ENCODE assay signal across 11 cellular contexts in the genomic region with DNA sequence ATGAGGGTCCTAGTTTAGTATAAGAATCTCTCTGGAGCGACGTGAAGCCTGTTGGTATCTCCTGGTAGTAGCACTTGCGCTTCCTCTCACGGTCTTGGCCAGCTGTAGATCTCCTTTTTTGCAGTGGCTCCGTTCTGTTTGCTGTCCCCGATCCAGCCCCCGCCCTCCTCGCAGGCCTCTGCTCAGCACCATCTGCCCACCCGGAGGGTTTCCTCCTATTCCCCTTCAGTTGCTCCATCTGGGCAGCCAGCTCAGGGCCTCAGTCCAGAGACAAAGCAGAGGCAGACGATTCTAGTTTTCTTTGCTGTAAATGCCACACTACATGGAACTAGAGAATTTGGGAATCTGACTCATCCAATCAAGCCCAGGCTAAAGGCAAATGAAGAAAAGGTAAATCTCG.
A peak's percentile ranks its signal among the peaks of the same experiment; 100 is the strongest.
DNase-seq lines count a peak whose midpoint lies in the region; ATAC-seq and TF ChIP-seq lines count a peak whose summit lies in the region.
"Had no signal": no experiment of that assay in that cellular context is flagged by ENCODE, and none has a peak within 500 bp of the region (broad histone marks: within the 10 kb centered on the region; RNA-seq: fewer than 3 reads in every experiment).

No MANE protein-coding gene starts in this region.

- ATAC-seq in WTC11 (peak; percentile 75), HG02610 (IDR thresholded peaks at IDR 0.05; ENCODE audit: unreplicated experiment) (no peak)

- DNase-seq in HFFc6: peak; percentile 28
- DNase-seq in WTC11 (ENCODE audit: low spot score): peak; percentile 52
- no peak for DNase-seq in hepatocyte (ENCODE audit: low spot score)
- no peak for DNase-seq in brain microvascular endothelial cell
- DNase-seq in SHP77 (lab: John Stamatoyannopoulos, UW): no peak
- DNase-seq: activated naive CD4-positive, alpha-beta T cell treated with anti-CD3 and anti-CD28 coated beads for 36 hours; lower lobe of right lung; stimulated activated CD4-positive, alpha-beta T cell treated with anti-CD3 and anti-CD28 coated beads, Interleukin-15, amount 100 ng/mL, for 24 hours had no signal

- H3K27me3 Mint-ChIP-seq in HFFc6 (ENCODE audit: insufficient read depth) (no peaks in the 10 kb centered on the region), WTC11 (ENCODE audit: low read depth) (peaks cover 4% of the 10 kb centered on the region; the same call in 1 of the 2 replicates)

- CTCF ChIA-PET in WTC11 (lab: Charles Lee): interaction anchor here (0.9 to 1.0 kb wide), 2 partner anchors 27 to 56 kb away, joined by 3 to 4 read pairs; no protein-coding TSS in a partner anchor

- no peaks in the 10 kb centered on the region for H3K27me3 ChIP-seq in hepatocyte
- no peaks in the 10 kb centered on the region for H3K27me3 ChIP-seq in stomach smooth muscle (ENCODE audit: control insufficient read depth in 1 of 2, insufficient read depth in 2 of 2, low read length in 2 of 2)
- H3K27me3 ChIP-seq in brain microvascular endothelial cell (replicated peaks): no peaks in the 10 kb centered on the region

- peak overlapping the region; percentile 61 for H3K4me2 ChIP-seq in hepatocyte
- H3K4me2 ChIP-seq: KMS-11 had no signal

- H3K9me3 Mint-ChIP-seq in HFFc6 (no peaks in the 10 kb centered on the region), WTC11 (peaks cover 3% of the 10 kb centered on the region; the same call in 1 of the 2 replicates)
- H3K9me3 Mint-ChIP-seq: activated naive CD4-positive, alpha-beta T cell treated with anti-CD3 and anti-CD28 coated beads for 36 hours had no signal

- H2AFZ ChIP-seq in hepatocyte: no peak overlapping the region

- in situ Hi-C loops in brain microvascular endothelial cell (cut with HindIII; ENCODE audit: low pct_ligation_motif_present, low sequenced_read_pairs): no loop called here

- WGBS in hepatocyte (ENCODE audit: low lambda C conversion rate, missing lambda C conversion rate): 44% methylated on average over 11 of the region's 11 CpGs

- H4K20me1 ChIP-seq in hepatocyte (ENCODE audit: insufficient read depth, poor library complexity, severe bottlenecking): no peaks in the 10 kb centered on the region

- H3K27ac ChIP-seq in hepatocyte (peak overlapping the region; percentile 34), stomach smooth muscle (ENCODE audit: low read length) (peak overlapping the region; percentile 38), brain microvascular endothelial cell (no peak overlapping the region)
- H3K27ac ChIP-seq: KMS-11, lower lobe of right lung had no signal

- H3K79me2 ChIP-seq in hepatocyte: no peaks in the 10 kb centered on the region

- H3K4me3 ChIP-seq in hepatocyte (no peak overlapping the region), stomach smooth muscle (ENCODE audit: low read length in 2 of 2) (peak overlapping the region; percentile 42 to 68), brain microvascular endothelial cell (ENCODE audit: low read depth, low read length) (no peak overlapping the region)
- H3K4me3 ChIP-seq: lower lobe of right lung had no signal

- POLR2A ChIA-PET in WTC11 (lab: Charles Lee): no interaction called here

- peak overlapping the region; percentile 21 to 36 for H3K9ac ChIP-seq in stomach smooth muscle (ENCODE audit: low read length in 2 of 2)
- H3K9ac ChIP-seq: KMS-11 had no signal

- H3K4me1 ChIP-seq in hepatocyte (ENCODE audit: insufficient read depth) (no peaks in the 10 kb centered on the region), stomach smooth muscle (ENCODE audit: control insufficient read depth, insufficient read depth, low read length) (peaks cover 8% of the 10 kb centered on the region)
- H3K4me1 ChIP-seq: lower lobe of right lung had no signal

- TF ChIP-seq CTCF in HFFc6 (IDR thresholded peaks at IDR 0.05) (no peak), WTC11 (IDR thresholded peaks at IDR 0.05) (no peak), hepatocyte (IDR thresholded peaks at IDR 0.05; ENCODE audit: poor library complexity) (no peak), brain microvascular endothelial cell (IDR thresholded peaks at IDR 0.05; ENCODE audit: low read depth, low read length, missing control alignments) (no peak)

- H3K36me3 Mint-ChIP-seq in HFFc6 (ENCODE audit: low read depth): peaks cover 21% of the 10 kb centered on the region
- peaks cover 5% of the 10 kb centered on the region; the same call in 1 of the 2 replicates for H3K36me3 Mint-ChIP-seq in WTC11

- H3K9me2 ChIP-seq in hepatocyte (replicated peaks; ENCODE audit: insufficient read depth): no peaks in the 10 kb centered on the region

- H3K27ac Mint-ChIP-seq in HFFc6 (peak overlapping the region; percentile 93), WTC11 (peak overlapping the region; percentile 96)
- H3K27ac Mint-ChIP-seq: activated naive CD4-positive, alpha-beta T cell treated with anti-CD3 and anti-CD28 coated beads for 36 hours had no signal

- H3K4me1 Mint-ChIP-seq in HFFc6 (ENCODE audit: low read depth) (peaks cover 73% of the 10 kb centered on the region), WTC11 (peaks cover 63% of the 10 kb centered on the region)

- H3K36me3 ChIP-seq in hepatocyte (replicated peaks; ENCODE audit: insufficient read depth, low read depth) (no peaks in the 10 kb centered on the region), stomach smooth muscle (ENCODE audit: control insufficient read depth in 2 of 2, insufficient read depth in 2 of 2, low read length in 2 of 2) (no peaks in the 10 kb centered on the region), brain microvascular endothelial cell (replicated peaks) (no peaks in the 10 kb centered on the region)
- H3K36me3 ChIP-seq: lower lobe of right lung had no signal

- H3K9me3 ChIP-seq in hepatocyte (ENCODE audit: low read depth) (no peaks in the 10 kb centered on the region), stomach smooth muscle (ENCODE audit: control insufficient read depth in 2 of 2, low read length in 2 of 2) (no peaks in the 10 kb centered on the region)
- H3K9me3 ChIP-seq: lower lobe of right lung had no signal

- H3K4me3 Mint-ChIP-seq in HFFc6 (peak overlapping the region; percentile 87), WTC11 (peak overlapping the region; percentile 50)
- H3K4me3 Mint-ChIP-seq: activated naive CD4-positive, alpha-beta T cell treated with anti-CD3 and anti-CD28 coated beads for 36 hours had no signal

TF ChIP-seq in WTC11, 78 proteins besides CTCF, POLR2A, EP300 and RAD21 (continues in another document):
- TF ChIP-seq ATF1 (CRISPR knock-in tag; IDR thresholded peaks at IDR 0.05) (no peak), NFATC4 (CRISPR knock-in tag; IDR thresholded peaks at IDR 0.05) (no peak), ZNF121 (CRISPR knock-in tag; IDR thresholded peaks at IDR 0.05) (no peak), IRF2 (CRISPR knock-in tag; IDR thresholded peaks at IDR 0.05; ENCODE audit: borderline replicate concordance, low read depth) (no peak), NFYB (CRISPR knock-in tag; conservative IDR thresholded peaks at IDR 0.05; ENCODE audit: low read depth) (no peak), MXD4 (CRISPR knock-in tag; IDR thresholded peaks at IDR 0.05; ENCODE audit: borderline replicate concordance) (no peak)
- TF ChIP-seq, protein P1, sequence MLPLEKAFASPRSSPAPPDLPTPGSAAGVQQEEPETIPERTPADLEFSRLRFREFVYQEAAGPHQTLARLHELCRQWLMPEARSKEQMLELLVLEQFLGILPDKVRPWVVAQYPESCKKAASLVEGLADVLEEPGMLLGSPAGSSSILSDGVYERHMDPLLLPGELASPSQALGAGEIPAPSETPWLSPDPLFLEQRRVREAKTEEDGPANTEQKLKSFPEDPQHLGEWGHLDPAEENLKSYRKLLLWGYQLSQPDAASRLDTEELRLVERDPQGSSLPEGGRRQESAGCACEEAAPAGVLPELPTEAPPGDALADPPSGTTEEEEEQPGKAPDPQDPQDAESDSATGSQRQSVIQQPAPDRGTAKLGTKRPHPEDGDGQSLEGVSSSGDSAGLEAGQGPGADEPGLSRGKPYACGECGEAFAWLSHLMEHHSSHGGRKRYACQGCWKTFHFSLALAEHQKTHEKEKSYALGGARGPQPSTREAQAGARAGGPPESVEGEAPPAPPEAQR (CRISPR knock-in tag; IDR thresholded peaks at IDR 0.05): no peak
- TF ChIP-seq, protein P2, sequence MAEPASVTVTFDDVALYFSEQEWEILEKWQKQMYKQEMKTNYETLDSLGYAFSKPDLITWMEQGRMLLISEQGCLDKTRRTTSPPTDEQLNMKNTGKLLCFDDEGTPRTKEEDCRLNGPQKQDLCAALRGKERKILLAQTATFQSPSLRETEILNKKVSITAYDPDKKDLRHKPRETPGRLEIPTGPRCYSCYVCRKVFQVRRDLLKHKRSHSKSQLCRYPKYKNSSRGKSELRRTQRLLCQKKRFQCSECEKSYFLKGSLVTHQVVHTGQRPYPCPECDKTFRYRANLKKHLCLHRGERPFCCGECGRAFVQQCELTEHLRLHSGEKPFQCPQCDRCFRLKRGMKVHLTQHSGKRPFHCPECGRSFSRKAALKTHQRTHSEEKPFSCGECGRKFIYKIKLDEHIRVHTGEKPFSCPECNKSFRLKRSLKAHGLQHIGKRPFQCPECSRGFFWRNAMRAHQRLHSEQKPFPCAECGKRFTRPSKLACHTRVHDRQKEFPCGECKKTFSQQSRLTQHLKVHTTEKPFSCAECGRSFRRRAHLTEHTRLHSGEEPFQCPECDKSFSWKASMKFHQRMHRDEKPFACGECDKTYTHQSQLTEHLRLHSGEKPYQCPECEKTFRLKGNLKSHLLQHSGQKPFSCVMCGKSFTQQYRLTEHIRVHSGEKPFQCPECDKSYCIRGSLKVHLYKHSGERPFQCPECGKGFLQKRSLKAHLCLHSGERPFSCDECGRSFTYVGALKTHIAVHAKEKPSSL (CRISPR knock-in tag; conservative IDR thresholded peaks at IDR 0.05): no peak
- TF ChIP-seq, protein P3, sequence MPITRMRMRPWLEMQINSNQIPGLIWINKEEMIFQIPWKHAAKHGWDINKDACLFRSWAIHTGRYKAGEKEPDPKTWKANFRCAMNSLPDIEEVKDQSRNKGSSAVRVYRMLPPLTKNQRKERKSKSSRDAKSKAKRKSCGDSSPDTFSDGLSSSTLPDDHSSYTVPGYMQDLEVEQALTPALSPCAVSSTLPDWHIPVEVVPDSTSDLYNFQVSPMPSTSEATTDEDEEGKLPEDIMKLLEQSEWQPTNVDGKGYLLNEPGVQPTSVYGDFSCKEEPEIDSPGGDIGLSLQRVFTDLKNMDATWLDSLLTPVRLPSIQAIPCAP (CRISPR knock-in tag; IDR thresholded peaks at IDR 0.05): no peak
- TF ChIP-seq, protein P4, sequence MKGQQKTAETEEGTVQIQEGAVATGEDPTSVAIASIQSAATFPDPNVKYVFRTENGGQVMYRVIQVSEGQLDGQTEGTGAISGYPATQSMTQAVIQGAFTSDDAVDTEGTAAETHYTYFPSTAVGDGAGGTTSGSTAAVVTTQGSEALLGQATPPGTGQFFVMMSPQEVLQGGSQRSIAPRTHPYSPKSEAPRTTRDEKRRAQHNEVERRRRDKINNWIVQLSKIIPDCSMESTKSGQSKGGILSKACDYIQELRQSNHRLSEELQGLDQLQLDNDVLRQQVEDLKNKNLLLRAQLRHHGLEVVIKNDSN (CRISPR knock-in tag; IDR thresholded peaks at IDR 0.05): no peak

Comparison
In these comparisons a context has a peak if more than half of its experiments do, and no peak if none do; other contexts are left out.
1. DNase-seq: peak in HFFc6 (single experiment) and WTC11 (single experiment); none in hepatocyte (single experiment), brain microvascular endothelial cell (single experiment) and SHP77 (0 of 2).
2. H3K4me3 ChIP-seq: peak in stomach smooth muscle (2 of 2); none in hepatocyte (single experiment) and brain microvascular endothelial cell (single experiment).